ENCODE assay signal across 13 cellular contexts in genomic region chr3:125443923-125444322, GRCh38.
DNase-seq lines count a peak whose midpoint lies in the region; TF ChIP-seq lines count a peak whose summit lies in the region.
"Had no signal": no experiment of that assay in that cellular context is flagged by ENCODE, and none has a peak within 500 bp of the region (broad histone marks: within the 10 kb centered on the region; RNA-seq: fewer than 3 reads in every experiment).

No MANE protein-coding gene starts in this region.

- no peaks in the 10 kb centered on the region for H3K4me1 ChIP-seq in ACC112 (ENCODE audit: control insufficient read depth, insufficient read depth, low read length, unreplicated experiment)

- H2AFZ ChIP-seq in ACC112 (ENCODE audit: low read length, unreplicated experiment) = no peak overlapping the region

- DNase-seq in HFF-Myc (ENCODE audit: extremely low read depth, low read depth) = peak; percentile 16
- DNase-seq in amniotic epithelial cell (ENCODE audit: low read depth) = peak; percentile 88
- peak; percentile 67 to 82 for DNase-seq in foreskin fibroblast
- no peak for DNase-seq in NK-92 treated with Interleukin-12 subunit alpha and Interleukin-12 subunit beta, amount 100 ng/mL, for 24 hours (lab: John Stamatoyannopoulos, UW)
- no peak for DNase-seq in activated gamma-delta T cell (lab: John Stamatoyannopoulos, UW)
- DNase-seq in midbrain (lab: John Stamatoyannopoulos, UW) = no peak
- DNase-seq in activated effector memory CD4-positive, alpha-beta T cell treated with Interleukin-2 at 50 U/mL for 16 hours = no peak
- DNase-seq: activated B cell treated with CpG ODN at 0.5 μM for 24 hours; activated CD8-positive, alpha-beta memory T cell treated with anti-CD3 and anti-CD28 coated beads, Interleukin-2, amount 10 ng/mL, durations not matched to agents 7 days and 5 days; NCI-H2171; SW 1271 had no signal

- H3K79me2 ChIP-seq in ACC112 (ENCODE audit: control insufficient read depth, insufficient read depth, low read length, unreplicated experiment) = no peaks in the 10 kb centered on the region

- H3K4me3 ChIP-seq in ACC112 (ENCODE audit: low read depth, low read length) (no peak overlapping the region), HFF-Myc (replicated peaks; ENCODE audit: low read depth, low read length) (no peak overlapping the region), foreskin fibroblast (ENCODE audit: low read depth in 1 of 2, low read length in 2 of 2) (no peak overlapping the region)
- H3K4me3 ChIP-seq: BLaER1 treated with 17β-estradiol and CSF1 and Interleukin-3, amounts not matched to agents 10 nM and 100 nM had no signal

- H3K36me3 ChIP-seq in ACC112 (ENCODE audit: insufficient read depth, low read length) = peaks cover 17% of the 10 kb centered on the region

- no peaks in the 10 kb centered on the region for H3K27me3 ChIP-seq in ACC112 (ENCODE audit: insufficient read depth, low read length)
- H3K27me3 ChIP-seq: BLaER1 treated with 17β-estradiol and CSF1 and Interleukin-3, amounts not matched to agents 10 nM and 100 nM had no signal

- peak overlapping the region; percentile 60 for H3K27ac ChIP-seq in ACC112 (ENCODE audit: low read depth, low read length)
- H3K27ac ChIP-seq: BLaER1 treated with 17β-estradiol and CSF1 and Interleukin-3, amounts not matched to agents 10 nM and 100 nM had no signal

- TF ChIP-seq CTCF in HFF-Myc (IDR thresholded peaks at IDR 0.05; ENCODE audit: low read depth, low read length, missing control alignments) = no peak
- no peak for TF ChIP-seq CTCF in foreskin fibroblast (IDR thresholded peaks at IDR 0.05; ENCODE audit: low read depth, low read length)

Comparison
In these comparisons a context has a peak if more than half of its experiments do, and no peak if none do; other contexts are left out.
1. DNase-seq: peak in HFF-Myc (single experiment), amniotic epithelial cell (single experiment) and foreskin fibroblast (2 of 2); none in NK-92 treated with Interleukin-12 subunit alpha and Interleukin-12 subunit beta, amount 100 ng/mL, for 24 hours (single experiment), activated gamma-delta T cell (single experiment), midbrain (single experiment) and activated effector memory CD4-positive, alpha-beta T cell treated with Interleukin-2 at 50 U/mL for 16 hours (single experiment).